ENCODE assay signal across 1 cellular context in genomic region chr10:67492317-67493019, GRCh38.
TF ChIP-seq lines count a peak whose summit lies in the region.

No MANE protein-coding gene starts in this region.

TF ChIP-seq in A549, 52 proteins besides CTCF, POLR2A, EP300 and RAD21 (continued from another document):
- TF ChIP-seq, protein P1, sequence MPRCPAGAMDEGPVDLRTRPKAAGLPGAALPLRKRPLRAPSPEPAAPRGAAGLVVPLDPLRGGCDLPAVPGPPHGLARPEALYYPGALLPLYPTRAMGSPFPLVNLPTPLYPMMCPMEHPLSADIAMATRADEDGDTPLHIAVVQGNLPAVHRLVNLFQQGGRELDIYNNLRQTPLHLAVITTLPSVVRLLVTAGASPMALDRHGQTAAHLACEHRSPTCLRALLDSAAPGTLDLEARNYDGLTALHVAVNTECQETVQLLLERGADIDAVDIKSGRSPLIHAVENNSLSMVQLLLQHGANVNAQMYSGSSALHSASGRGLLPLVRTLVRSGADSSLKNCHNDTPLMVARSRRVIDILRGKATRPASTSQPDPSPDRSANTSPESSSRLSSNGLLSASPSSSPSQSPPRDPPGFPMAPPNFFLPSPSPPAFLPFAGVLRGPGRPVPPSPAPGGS (IDR thresholded peaks at IDR 0.05): no peak
- TF ChIP-seq ZSCAN20 (CRISPR knock-in tag; IDR thresholded peaks at IDR 0.05): no peak
- no peak for TF ChIP-seq EHF (CRISPR knock-in tag; IDR thresholded peaks at IDR 0.05)
- TF ChIP-seq MAX (IDR thresholded peaks at IDR 0.05): 0 out of 2 replicates have a peak, but pooled peaks have one; percentile 16
